Comparison of ENCODE assay signal across 1 cellular context in the genomic region with DNA sequence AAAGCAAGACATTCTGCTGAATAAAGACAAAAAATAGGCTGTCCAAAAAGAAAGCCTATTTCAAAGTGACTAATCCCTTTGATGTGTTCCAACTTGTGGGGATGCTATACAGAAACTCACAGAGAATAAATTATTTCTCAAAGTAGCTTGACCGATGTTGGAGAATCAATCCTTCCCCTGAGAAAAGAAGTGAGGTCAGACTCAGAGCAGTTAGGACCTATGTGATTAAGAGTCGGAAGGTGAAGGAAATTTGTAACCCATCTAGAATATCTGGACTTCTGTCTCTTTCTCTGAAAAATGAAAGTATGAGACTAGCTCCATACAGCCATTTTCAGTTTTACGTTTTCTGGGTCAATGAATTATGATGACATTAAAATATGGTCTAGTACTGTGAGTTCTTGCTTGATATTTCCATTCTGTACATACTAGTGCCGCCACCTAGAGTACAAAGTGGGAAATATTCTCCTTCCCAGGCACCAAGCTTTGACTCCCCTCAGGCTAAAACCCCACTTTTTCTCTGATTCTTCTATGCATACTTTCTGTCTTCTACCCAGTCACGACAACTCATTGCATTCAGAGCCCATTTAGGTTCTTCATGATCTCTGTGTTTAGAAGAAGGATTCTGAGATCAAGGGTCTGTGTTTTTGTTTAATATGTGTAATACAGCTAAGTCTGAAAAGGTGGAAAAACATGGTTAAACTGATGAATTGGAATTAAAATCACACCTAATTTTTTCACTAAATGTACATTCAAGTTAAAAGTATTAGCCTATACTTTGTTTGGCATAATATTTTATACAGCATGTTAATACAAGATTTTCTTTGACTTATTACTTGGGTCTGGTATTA.
TF ChIP-seq lines count a peak whose summit lies in the region.

No MANE protein-coding gene starts in this region.

TF ChIP-seq in IMR-90, 13 proteins besides CTCF, POLR2A, EP300 and RAD21:
- TF ChIP-seq MAZ (IDR thresholded peaks at IDR 0.05; ENCODE audit: borderline replicate concordance, low read depth, low read length) (no peak), SMC3 (IDR thresholded peaks at IDR 0.05; ENCODE audit: low read depth, low read length) (peak; percentile 69)
